ENCODE assay signal across 1 cellular context in the genomic region with DNA sequence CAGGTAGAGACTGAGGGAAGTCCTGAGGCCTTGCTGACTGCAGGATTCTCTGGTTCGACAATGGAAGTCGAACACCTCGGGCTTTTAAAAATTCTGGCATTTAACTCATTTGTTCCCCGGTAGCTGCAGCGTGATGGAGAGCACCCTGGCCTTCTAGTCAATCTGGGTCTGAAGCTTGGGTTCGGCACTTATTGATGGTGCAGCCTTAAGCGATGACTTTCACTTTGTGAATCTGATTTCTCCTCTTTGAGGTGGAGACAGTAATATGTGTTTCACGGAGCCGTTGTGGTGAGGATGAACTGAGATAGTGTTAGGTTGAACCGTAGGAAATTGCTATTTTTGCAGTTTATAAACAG.
TF ChIP-seq lines count a peak whose summit lies in the region.

No MANE protein-coding gene starts in this region.

TF ChIP-seq in GM23338, 12 proteins besides CTCF, POLR2A, EP300 and RAD21 (continued from another document):
- TF ChIP-seq ZNF462 (CRISPR knock-in tag; IDR thresholded peaks at IDR 0.05) (no peak), ZNF331 (CRISPR knock-in tag; IDR thresholded peaks at IDR 0.05; ENCODE audit: low read depth) (no peak), ZNF114 (CRISPR knock-in tag; IDR thresholded peaks at IDR 0.05) (no peak), STAT1 (IDR thresholded peaks at IDR 0.05; ENCODE audit: unreplicated experiment) (no peak), EZH2phosphoT487 (IDR thresholded peaks at IDR 0.05; ENCODE audit: unreplicated experiment) (no peak), EZH2 (IDR thresholded peaks at IDR 0.05; ENCODE audit: low read depth, unreplicated experiment) (no peak)
- TF ChIP-seq, protein P1, sequence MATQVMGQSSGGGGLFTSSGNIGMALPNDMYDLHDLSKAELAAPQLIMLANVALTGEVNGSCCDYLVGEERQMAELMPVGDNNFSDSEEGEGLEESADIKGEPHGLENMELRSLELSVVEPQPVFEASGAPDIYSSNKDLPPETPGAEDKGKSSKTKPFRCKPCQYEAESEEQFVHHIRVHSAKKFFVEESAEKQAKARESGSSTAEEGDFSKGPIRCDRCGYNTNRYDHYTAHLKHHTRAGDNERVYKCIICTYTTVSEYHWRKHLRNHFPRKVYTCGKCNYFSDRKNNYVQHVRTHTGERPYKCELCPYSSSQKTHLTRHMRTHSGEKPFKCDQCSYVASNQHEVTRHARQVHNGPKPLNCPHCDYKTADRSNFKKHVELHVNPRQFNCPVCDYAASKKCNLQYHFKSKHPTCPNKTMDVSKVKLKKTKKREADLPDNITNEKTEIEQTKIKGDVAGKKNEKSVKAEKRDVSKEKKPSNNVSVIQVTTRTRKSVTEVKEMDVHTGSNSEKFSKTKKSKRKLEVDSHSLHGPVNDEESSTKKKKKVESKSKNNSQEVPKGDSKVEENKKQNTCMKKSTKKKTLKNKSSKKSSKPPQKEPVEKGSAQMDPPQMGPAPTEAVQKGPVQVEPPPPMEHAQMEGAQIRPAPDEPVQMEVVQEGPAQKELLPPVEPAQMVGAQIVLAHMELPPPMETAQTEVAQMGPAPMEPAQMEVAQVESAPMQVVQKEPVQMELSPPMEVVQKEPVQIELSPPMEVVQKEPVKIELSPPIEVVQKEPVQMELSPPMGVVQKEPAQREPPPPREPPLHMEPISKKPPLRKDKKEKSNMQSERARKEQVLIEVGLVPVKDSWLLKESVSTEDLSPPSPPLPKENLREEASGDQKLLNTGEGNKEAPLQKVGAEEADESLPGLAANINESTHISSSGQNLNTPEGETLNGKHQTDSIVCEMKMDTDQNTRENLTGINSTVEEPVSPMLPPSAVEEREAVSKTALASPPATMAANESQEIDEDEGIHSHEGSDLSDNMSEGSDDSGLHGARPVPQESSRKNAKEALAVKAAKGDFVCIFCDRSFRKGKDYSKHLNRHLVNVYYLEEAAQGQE (IDR thresholded peaks at IDR 0.05; ENCODE audit: unreplicated experiment): no peak
